In the genomic region with DNA sequence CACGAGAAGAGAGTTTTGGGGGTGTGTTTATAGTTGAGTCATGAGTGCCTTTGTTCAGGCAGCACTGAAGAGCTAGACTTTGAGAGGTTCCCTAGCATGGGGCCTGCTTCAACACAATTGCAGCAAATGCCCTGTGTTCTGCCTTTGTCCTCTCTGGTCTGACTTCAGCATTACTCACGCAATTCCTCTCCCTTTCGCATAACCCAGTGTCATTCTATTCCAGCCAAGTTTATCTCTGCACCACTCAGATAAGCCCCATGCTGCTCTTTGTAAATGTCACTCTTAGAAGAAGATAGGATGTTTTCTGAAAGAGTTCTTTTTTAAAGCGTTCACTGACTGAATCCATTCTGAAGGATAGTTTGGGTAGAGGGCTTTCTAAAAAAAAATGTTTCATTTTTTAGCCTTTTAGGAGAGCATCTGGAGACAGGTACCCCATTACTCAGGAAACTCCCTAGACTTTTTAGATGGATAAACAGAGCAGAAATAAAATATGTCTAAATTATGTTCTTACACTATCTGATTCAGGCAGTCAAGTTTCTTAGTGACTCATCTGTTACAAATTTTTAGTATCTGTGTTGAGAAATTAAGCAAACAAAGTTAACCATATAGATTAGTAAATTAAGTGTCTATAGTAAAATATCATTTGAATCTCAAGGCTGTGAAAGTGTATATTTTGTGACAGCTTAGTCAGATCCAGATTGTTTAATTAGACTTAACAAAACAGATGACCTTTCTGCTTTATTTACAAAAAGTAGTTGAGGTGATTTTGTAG, we compare ENCODE assay signal across 10 cellular contexts.
A peak's percentile ranks its signal among the peaks of the same experiment; 100 is the strongest.
DNase-seq lines count a peak whose midpoint lies in the region; ATAC-seq and TF ChIP-seq lines count a peak whose summit lies in the region.
"Had no signal": no experiment of that assay in that cellular context is flagged by ENCODE, and none has a peak within 500 bp of the region (broad histone marks: within the 10 kb centered on the region; RNA-seq: fewer than 3 reads in every experiment).

No MANE protein-coding gene starts in this region.

- DNase-seq in COLO829 (ENCODE audit: low spot score), result peak; percentile 65
- DNase-seq in NCI-H226, result peak; percentile 97
- DNase-seq in choroid plexus epithelial cell (ENCODE audit: low read depth), result peak; percentile 95
- DNase-seq in islet precursor cell, result peak; percentile 92
- DNase-seq: naive thymus-derived CD8-positive, alpha-beta T cell had no signal

- ATAC-seq in GM19467 (IDR thresholded peaks at IDR 0.05; ENCODE audit: unreplicated experiment) (no peak), HG02763 (IDR thresholded peaks at IDR 0.05; ENCODE audit: unreplicated experiment) (no peak), HG02884 (IDR thresholded peaks at IDR 0.05; ENCODE audit: unreplicated experiment) (no peak), GM21529 (IDR thresholded peaks at IDR 0.05; ENCODE audit: unreplicated experiment) (no peak)
- ATAC-seq: naive thymus-derived CD8-positive, alpha-beta T cell had no signal

- no peak overlapping the region for H3K4me3 ChIP-seq in choroid plexus epithelial cell (ENCODE audit: low read depth, low read length)
- H3K4me3 ChIP-seq: BLaER1 treated with 17β-estradiol and CSF1 and Interleukin-3, amounts not matched to agents 10 nM and 100 nM had no signal

- TF ChIP-seq CTCF in choroid plexus epithelial cell (conservative IDR thresholded peaks at IDR 0.05; ENCODE audit: low read depth, low read length), result no peak
